Comparison of ENCODE assay signal across 1 cellular context in the genomic region with DNA sequence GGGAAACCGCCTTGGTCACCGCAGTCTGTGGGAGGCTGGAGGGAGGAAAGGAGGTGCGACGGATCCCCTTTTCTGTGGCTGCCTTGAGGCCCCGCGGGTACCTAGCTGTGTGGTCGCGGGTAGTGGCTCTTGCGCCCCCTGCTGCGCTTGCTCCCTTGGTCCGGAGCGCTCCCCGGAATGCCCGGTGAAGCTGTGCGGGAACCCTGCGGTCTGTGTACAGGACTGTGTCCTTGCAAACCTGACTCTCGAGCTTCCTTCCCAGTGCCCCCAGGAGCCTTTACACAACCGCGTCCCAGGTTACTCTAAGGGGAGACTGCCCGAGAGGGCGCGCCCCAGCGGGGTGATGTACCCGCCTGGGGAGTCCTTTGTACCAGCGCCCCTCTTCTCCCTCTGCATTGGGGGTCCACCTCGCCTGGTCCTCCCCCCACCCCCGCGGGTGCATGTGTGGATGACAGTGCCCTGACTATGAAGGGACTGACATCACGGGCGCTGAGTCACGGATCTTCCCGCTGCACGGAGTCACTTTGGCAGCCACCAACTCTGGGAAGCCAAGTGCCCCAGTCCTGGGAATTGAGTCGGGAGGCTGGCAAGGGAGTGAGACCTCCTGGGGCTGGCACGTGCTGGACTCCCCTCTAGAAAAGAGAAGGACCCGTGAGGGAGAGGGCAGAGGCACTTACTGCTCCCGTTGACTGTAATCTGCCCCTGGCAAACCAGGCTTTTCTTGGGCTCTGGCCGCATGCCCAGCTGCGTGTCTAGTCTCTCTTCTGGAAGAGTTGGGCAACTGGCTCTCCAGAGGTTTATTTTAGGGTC.
TF ChIP-seq lines count a peak whose summit lies in the region.

No MANE protein-coding gene starts in this region.

TF ChIP-seq in K562, 482 proteins besides CTCF, POLR2A, EP300 and RAD21 (continued from another document):
- TF ChIP-seq, protein P1, sequence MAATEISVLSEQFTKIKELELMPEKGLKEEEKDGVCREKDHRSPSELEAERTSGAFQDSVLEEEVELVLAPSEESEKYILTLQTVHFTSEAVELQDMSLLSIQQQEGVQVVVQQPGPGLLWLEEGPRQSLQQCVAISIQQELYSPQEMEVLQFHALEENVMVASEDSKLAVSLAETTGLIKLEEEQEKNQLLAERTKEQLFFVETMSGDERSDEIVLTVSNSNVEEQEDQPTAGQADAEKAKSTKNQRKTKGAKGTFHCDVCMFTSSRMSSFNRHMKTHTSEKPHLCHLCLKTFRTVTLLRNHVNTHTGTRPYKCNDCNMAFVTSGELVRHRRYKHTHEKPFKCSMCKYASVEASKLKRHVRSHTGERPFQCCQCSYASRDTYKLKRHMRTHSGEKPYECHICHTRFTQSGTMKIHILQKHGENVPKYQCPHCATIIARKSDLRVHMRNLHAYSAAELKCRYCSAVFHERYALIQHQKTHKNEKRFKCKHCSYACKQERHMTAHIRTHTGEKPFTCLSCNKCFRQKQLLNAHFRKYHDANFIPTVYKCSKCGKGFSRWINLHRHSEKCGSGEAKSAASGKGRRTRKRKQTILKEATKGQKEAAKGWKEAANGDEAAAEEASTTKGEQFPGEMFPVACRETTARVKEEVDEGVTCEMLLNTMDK (IDR thresholded peaks at IDR 0.05; ENCODE audit: borderline replicate concordance, insufficient read depth, low read depth, low read length, poor library complexity, severe bottlenecking): peak; percentile 43
- TF ChIP-seq KDM5B (IDR thresholded peaks at IDR 0.05; ENCODE audit: insufficient replicate concordance, low read depth, low read length): peak; percentile 38
- TF ChIP-seq HIVEP1 (CRISPR knock-in tag; IDR thresholded peaks at IDR 0.05): no peak
- no peak for TF ChIP-seq GTF2F1 (IDR thresholded peaks at IDR 0.05; ENCODE audit: low read depth, low read length)
- no peak for TF ChIP-seq ZNF134 (CRISPR knock-in tag; conservative IDR thresholded peaks at IDR 0.05)
- TF ChIP-seq, protein P2, sequence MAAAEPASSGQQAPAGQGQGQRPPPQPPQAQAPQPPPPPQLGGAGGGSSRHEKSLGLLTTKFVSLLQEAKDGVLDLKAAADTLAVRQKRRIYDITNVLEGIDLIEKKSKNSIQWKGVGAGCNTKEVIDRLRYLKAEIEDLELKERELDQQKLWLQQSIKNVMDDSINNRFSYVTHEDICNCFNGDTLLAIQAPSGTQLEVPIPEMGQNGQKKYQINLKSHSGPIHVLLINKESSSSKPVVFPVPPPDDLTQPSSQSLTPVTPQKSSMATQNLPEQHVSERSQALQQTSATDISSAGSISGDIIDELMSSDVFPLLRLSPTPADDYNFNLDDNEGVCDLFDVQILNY (CRISPR knock-in tag; IDR thresholded peaks at IDR 0.05): no peak
- TF ChIP-seq NCOA1 (IDR thresholded peaks at IDR 0.05; ENCODE audit: low read depth): no peak
- TF ChIP-seq NFE2 (IDR thresholded peaks at IDR 0.05; ENCODE audit: low read depth): peak; percentile 29; the same call in 1 of the 2 replicates
- no peak for TF ChIP-seq U2AF2 (optimal IDR thresholded peaks at IDR 0.05; ENCODE audit: low read depth, low read length)
- TF ChIP-seq PHB (CRISPR knock-in tag; IDR thresholded peaks at IDR 0.05): no peak
- no peak for TF ChIP-seq HDAC6 (IDR thresholded peaks at IDR 0.05; ENCODE audit: low read depth, low read length)
- TF ChIP-seq, protein P3, sequence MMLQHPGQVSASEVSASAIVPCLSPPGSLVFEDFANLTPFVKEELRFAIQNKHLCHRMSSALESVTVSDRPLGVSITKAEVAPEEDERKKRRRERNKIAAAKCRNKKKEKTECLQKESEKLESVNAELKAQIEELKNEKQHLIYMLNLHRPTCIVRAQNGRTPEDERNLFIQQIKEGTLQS (IDR thresholded peaks at IDR 0.05): peak; percentile 74
- TF ChIP-seq, protein P3 (CRISPR knock-in tag; conservative IDR thresholded peaks at IDR 0.05): no peak
- TF ChIP-seq JUND (IDR thresholded peaks at IDR 0.05; ENCODE audit: borderline replicate concordance, low read depth, low read length): peak; percentile 49; the same call in 1 of the 2 replicates
- TF ChIP-seq JUND (tag; IDR thresholded peaks at IDR 0.05; ENCODE audit: borderline replicate concordance, low read depth, low read length): no peak
- no peak for TF ChIP-seq XRCC5 (IDR thresholded peaks at IDR 0.05; ENCODE audit: low read depth, low read length)
- TF ChIP-seq HDGF (IDR thresholded peaks at IDR 0.05): no peak
- no peak for TF ChIP-seq RFX7 (CRISPR knock-in tag; IDR thresholded peaks at IDR 0.05)
- peak; percentile 49; the same call in 1 of the 2 replicates for TF ChIP-seq KDM2B (CRISPR knock-in tag; IDR thresholded peaks at IDR 0.05)
- TF ChIP-seq PML (IDR thresholded peaks at IDR 0.05; ENCODE audit: low read length): no peak
- TF ChIP-seq, protein P4, sequence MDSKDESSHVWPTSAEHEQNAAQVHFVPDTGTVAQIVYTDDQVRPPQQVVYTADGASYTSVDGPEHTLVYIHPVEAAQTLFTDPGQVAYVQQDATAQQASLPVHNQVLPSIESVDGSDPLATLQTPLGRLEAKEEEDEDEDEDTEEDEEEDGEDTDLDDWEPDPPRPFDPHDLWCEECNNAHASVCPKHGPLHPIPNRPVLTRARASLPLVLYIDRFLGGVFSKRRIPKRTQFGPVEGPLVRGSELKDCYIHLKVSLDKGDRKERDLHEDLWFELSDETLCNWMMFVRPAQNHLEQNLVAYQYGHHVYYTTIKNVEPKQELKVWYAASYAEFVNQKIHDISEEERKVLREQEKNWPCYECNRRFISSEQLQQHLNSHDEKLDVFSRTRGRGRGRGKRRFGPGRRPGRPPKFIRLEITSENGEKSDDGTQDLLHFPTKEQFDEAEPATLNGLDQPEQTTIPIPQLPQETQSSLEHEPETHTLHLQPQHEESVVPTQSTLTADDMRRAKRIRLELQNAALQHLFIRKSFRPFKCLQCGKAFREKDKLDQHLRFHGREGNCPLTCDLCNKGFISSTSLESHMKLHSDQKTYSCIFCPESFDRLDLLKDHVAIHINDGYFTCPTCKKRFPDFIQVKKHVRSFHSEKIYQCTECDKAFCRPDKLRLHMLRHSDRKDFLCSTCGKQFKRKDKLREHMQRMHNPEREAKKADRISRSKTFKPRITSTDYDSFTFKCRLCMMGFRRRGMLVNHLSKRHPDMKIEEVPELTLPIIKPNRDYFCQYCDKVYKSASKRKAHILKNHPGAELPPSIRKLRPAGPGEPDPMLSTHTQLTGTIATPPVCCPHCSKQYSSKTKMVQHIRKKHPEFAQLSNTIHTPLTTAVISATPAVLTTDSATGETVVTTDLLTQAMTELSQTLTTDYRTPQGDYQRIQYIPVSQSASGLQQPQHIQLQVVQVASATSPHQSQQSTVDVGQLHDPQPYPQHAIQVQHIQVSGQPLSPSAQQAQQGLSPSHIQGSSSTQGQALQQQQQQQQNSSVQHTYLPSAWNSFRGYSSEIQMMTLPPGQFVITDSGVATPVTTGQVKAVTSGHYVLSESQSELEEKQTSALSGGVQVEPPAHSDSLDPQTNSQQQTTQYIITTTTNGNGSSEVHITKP (IDR thresholded peaks at IDR 0.05; ENCODE audit: partially characterized antibody): no peak
- no peak for TF ChIP-seq SRSF1 (IDR thresholded peaks at IDR 0.05; ENCODE audit: low read depth, low read length)
- no peak for TF ChIP-seq U2AF1 (optimal IDR thresholded peaks at IDR 0.05; ENCODE audit: low read depth, low read length)
- TF ChIP-seq, protein P5, sequence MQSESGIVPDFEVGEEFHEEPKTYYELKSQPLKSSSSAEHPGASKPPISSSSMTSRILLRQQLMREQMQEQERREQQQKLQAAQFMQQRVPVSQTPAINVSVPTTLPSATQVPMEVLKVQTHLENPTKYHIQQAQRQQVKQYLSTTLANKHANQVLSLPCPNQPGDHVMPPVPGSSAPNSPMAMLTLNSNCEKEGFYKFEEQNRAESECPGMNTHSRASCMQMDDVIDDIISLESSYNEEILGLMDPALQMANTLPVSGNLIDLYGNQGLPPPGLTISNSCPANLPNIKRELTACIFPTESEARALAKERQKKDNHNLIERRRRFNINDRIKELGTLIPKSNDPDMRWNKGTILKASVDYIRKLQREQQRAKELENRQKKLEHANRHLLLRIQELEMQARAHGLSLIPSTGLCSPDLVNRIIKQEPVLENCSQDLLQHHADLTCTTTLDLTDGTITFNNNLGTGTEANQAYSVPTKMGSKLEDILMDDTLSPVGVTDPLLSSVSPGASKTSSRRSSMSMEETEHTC (IDR thresholded peaks at IDR 0.05): no peak
- TF ChIP-seq FOSL1 (tag; conservative IDR thresholded peaks at IDR 0.05): peak; percentile 63
- no peak for TF ChIP-seq BCOR (IDR thresholded peaks at IDR 0.05)
- TF ChIP-seq EGR1 (conservative IDR thresholded peaks at IDR 0.05): peak; percentile 62
- no peak for TF ChIP-seq ZNF699 (CRISPR knock-in tag; IDR thresholded peaks at IDR 0.05; ENCODE audit: insufficient replicate concordance)
- TF ChIP-seq DNMT1 (IDR thresholded peaks at IDR 0.05): no peak
- no peak for TF ChIP-seq CBX3 (IDR thresholded peaks at IDR 0.05; ENCODE audit: borderline replicate concordance in 1 of 2, low read length in 2 of 2)
- TF ChIP-seq, protein P6, sequence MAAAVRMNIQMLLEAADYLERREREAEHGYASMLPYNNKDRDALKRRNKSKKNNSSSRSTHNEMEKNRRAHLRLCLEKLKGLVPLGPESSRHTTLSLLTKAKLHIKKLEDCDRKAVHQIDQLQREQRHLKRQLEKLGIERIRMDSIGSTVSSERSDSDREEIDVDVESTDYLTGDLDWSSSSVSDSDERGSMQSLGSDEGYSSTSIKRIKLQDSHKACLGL (CRISPR knock-in tag; IDR thresholded peaks at IDR 0.05; ENCODE audit: borderline replicate concordance, poor library complexity, severe bottlenecking): no peak
- TF ChIP-seq SRSF9 (IDR thresholded peaks at IDR 0.05; ENCODE audit: borderline replicate concordance, low read depth, low read length): no peak
- TF ChIP-seq, protein P7, sequence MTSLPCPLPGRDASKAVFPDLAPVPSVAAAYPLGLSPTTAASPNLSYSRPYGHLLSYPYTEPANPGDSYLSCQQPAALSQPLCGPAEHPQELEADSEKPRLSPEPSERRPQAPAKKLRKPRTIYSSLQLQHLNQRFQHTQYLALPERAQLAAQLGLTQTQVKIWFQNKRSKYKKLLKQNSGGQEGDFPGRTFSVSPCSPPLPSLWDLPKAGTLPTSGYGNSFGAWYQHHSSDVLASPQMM (CRISPR knock-in tag; IDR thresholded peaks at IDR 0.05): no peak
- no peak for TF ChIP-seq ERF (CRISPR knock-in tag; IDR thresholded peaks at IDR 0.05)
- TF ChIP-seq ESRRA (IDR thresholded peaks at IDR 0.05; ENCODE audit: borderline replicate concordance, low read depth): no peak
- TF ChIP-seq, protein P8, sequence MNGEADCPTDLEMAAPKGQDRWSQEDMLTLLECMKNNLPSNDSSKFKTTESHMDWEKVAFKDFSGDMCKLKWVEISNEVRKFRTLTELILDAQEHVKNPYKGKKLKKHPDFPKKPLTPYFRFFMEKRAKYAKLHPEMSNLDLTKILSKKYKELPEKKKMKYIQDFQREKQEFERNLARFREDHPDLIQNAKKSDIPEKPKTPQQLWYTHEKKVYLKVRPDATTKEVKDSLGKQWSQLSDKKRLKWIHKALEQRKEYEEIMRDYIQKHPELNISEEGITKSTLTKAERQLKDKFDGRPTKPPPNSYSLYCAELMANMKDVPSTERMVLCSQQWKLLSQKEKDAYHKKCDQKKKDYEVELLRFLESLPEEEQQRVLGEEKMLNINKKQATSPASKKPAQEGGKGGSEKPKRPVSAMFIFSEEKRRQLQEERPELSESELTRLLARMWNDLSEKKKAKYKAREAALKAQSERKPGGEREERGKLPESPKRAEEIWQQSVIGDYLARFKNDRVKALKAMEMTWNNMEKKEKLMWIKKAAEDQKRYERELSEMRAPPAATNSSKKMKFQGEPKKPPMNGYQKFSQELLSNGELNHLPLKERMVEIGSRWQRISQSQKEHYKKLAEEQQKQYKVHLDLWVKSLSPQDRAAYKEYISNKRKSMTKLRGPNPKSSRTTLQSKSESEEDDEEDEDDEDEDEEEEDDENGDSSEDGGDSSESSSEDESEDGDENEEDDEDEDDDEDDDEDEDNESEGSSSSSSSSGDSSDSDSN (IDR thresholded peaks at IDR 0.05; ENCODE audit: borderline replicate concordance in 1 of 2, low read depth in 2 of 2, low read length in 2 of 2): 0 out of 4 replicates have a peak, but pooled peaks of 1 of the 2 experiments have one; percentile 10
- no peak for TF ChIP-seq KAT8 (IDR thresholded peaks at IDR 0.05; ENCODE audit: low read depth)
- no peak for TF ChIP-seq RBM15 (IDR thresholded peaks at IDR 0.05; ENCODE audit: insufficient read depth, low read length)
- no peak for TF ChIP-seq ZNF184 (CRISPR knock-in tag; IDR thresholded peaks at IDR 0.05)
- TF ChIP-seq GABPB2 (CRISPR knock-in tag; conservative IDR thresholded peaks at IDR 0.05): no peak
- TF ChIP-seq ATF1 (CRISPR knock-in tag; IDR thresholded peaks at IDR 0.05): no peak
- TF ChIP-seq ATF1 (tag; IDR thresholded peaks at IDR 0.05): peak; percentile 15; the same call in 1 of the 2 replicates
- TF ChIP-seq SREBF1 (IDR thresholded peaks at IDR 0.05; ENCODE audit: borderline replicate concordance, low read depth, low read length): no peak
- 0 out of 2 replicates have a peak, but pooled peaks have one; percentile 85 for TF ChIP-seq EZH2 (IDR thresholded peaks at IDR 0.05; ENCODE audit: borderline replicate concordance, low read depth, low read length)
- no peak for TF ChIP-seq ZNF644 (tag; IDR thresholded peaks at IDR 0.05; ENCODE audit: low read depth)
- TF ChIP-seq ZNF445 (CRISPR knock-in tag; IDR thresholded peaks at IDR 0.05; ENCODE audit: low read depth): no peak
- TF ChIP-seq HLTF (IDR thresholded peaks at IDR 0.05): no peak
- TF ChIP-seq RAD51 (IDR thresholded peaks at IDR 0.05; ENCODE audit: borderline replicate concordance, low read depth): no peak
- TF ChIP-seq SMC3 (conservative IDR thresholded peaks at IDR 0.05; ENCODE audit: insufficient read depth, low read depth, low read length): peak; percentile 21; the same call in 1 of the 2 replicates
- TF ChIP-seq XRCC3 (IDR thresholded peaks at IDR 0.05): no peak
- no peak for TF ChIP-seq RNF2 (IDR thresholded peaks at IDR 0.05)
- no peak for TF ChIP-seq ZNF232 (CRISPR knock-in tag; IDR thresholded peaks at IDR 0.05)
- TF ChIP-seq, protein P9, sequence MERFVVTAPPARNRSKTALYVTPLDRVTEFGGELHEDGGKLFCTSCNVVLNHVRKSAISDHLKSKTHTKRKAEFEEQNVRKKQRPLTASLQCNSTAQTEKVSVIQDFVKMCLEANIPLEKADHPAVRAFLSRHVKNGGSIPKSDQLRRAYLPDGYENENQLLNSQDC (CRISPR knock-in tag; IDR thresholded peaks at IDR 0.05): no peak
